Comparison of ENCODE assay signal across 19 cellular contexts in genomic region chr15:81357178-81357686, GRCh38. TPM values are rescaled to one million over a fixed set of nuclear protein-coding genes. Genes with fewer than 3 reads are reported as not detected.
A peak's percentile ranks its signal among the peaks of the same experiment; 100 is the strongest.
DNase-seq lines count a peak whose midpoint lies in the region; ATAC-seq and TF ChIP-seq lines count a peak whose summit lies in the region.
"Had no signal": no experiment of that assay in that cellular context is flagged by ENCODE, and none has a peak within 500 bp of the region (broad histone marks: within the 10 kb centered on the region; RNA-seq: fewer than 3 reads in every experiment).

No MANE protein-coding gene starts in this region.

- H3K9me3 ChIP-seq in liver (ENCODE audit: control insufficient read depth in 4 of 4, low read length in 3 of 4), result no peaks in the 10 kb centered on the region
- peaks cover 2% of the 10 kb centered on the region; the same call in 1 of the 2 replicates for H3K9me3 ChIP-seq in HAP-1
- H3K9me3 ChIP-seq: mucosa of descending colon, SJSA1 had no signal

- H3K4me1 Mint-ChIP-seq in effector memory CD8-positive, alpha-beta T cell (ENCODE audit: low read depth in 2 of 2), result no peaks in the 10 kb centered on the region
- H3K4me1 Mint-ChIP-seq: activated CD8-positive, alpha-beta memory T cell treated with anti-CD3 and anti-CD28 coated beads, Interleukin-2, amount 10 ng/mL, durations not matched to agents 7 days and 5 days; neural crest cell had no signal

- peak in 1 of 2 donors; percentile 58 for TF ChIP-seq RAD21 in liver (IDR thresholded peaks at IDR 0.05)

- peaks cover 16 to 30% of the 10 kb centered on the region in 2 donors for H3K27me3 Mint-ChIP-seq in effector memory CD8-positive, alpha-beta T cell

- H3K27me3 ChIP-seq in liver (ENCODE audit: control insufficient read depth in 4 of 4, insufficient read depth in 4 of 4, low read length in 3 of 4) (no peaks in the 10 kb centered on the region), HAP-1 (ENCODE audit: low read depth) (peaks cover 23% of the 10 kb centered on the region)
- H3K27me3 ChIP-seq: cardiac muscle cell, dorsolateral prefrontal cortex, SJSA1 had no signal

- no peaks in the 10 kb centered on the region for H3K9me3 Mint-ChIP-seq in effector memory CD8-positive, alpha-beta T cell
- H3K9me3 Mint-ChIP-seq: neural crest cell had no signal

- in situ Hi-C loops in astrocyte of the spinal cord (cut with HindIII; ENCODE audit: low sequenced_read_pairs), result no loop called here
- in situ Hi-C loops in HAP-1 (cut with MboI; ENCODE audit: low sequenced_read_pairs), result no loop called here

- no peak overlapping the region for H3K27ac Mint-ChIP-seq in effector memory CD8-positive, alpha-beta T cell
- H3K27ac Mint-ChIP-seq: activated CD8-positive, alpha-beta memory T cell treated with anti-CD3 and anti-CD28 coated beads, Interleukin-2, amount 10 ng/mL, durations not matched to agents 7 days and 5 days had no signal

- H3K27ac ChIP-seq in liver (ENCODE audit: low read depth in 1 of 2, low read length in 2 of 2), result no peak overlapping the region
- H3K27ac ChIP-seq: cardiac muscle cell, dorsolateral prefrontal cortex, SJSA1 had no signal

- TF ChIP-seq CTCF in GM12872 (IDR thresholded peaks at IDR 0.05; ENCODE audit: insufficient read depth, low read depth, low read length), result peak; percentile 38; the same call in 2 of the 3 replicates
- TF ChIP-seq CTCF in astrocyte of the spinal cord (IDR thresholded peaks at IDR 0.05; ENCODE audit: low read depth, low read length), result peak; percentile 5
- TF ChIP-seq CTCF in liver (IDR thresholded peaks at IDR 0.05; ENCODE audit: low read depth, low read length, missing input control), result peak; percentile 6

- no peak for ATAC-seq in effector memory CD8-positive, alpha-beta T cell (replicated peaks)
- ATAC-seq: activated CD8-positive, alpha-beta memory T cell treated with anti-CD3 and anti-CD28 coated beads, Interleukin-2, amount 10 ng/mL, durations not matched to agents 7 days and 5 days; esophagus mucosa; mucosa of descending colon had no signal

- DNase-seq in Jurkat, Clone E6-1 (ENCODE audit: low read depth, low spot score), result peak; percentile 8
- DNase-seq in astrocyte of the spinal cord (ENCODE audit: low read depth, low spot score) (no peak), HAP-1 (ENCODE audit: low spot score in 2 of 2) (no peak), GDM1 (lab: John Stamatoyannopoulos, UW) (no peak), amygdala (lab: John Stamatoyannopoulos, UW) (no peak)
- no peak for DNase-seq in effector memory CD8-positive, alpha-beta T cell
- DNase-seq: activated CD8-positive, alpha-beta memory T cell treated with anti-CD3 and anti-CD28 coated beads, Interleukin-2, amount 10 ng/mL, durations not matched to agents 7 days and 5 days; dorsolateral prefrontal cortex; mucosa of descending colon; NCI-H2171 treated with DMSO at 0.1 percent for 48 hours; NCI-H526 treated with DMSO at 0.1 percent for 48 hours; T-helper 2 cell had no signal

- H3K36me3 ChIP-seq in liver (ENCODE audit: control insufficient read depth in 4 of 4, insufficient read depth in 3 of 4, low read depth in 1 of 4, low read length in 3 of 4) (peaks cover 0 to 6% (median 2%) of the 10 kb centered on the region in 4 donors), HAP-1 (replicated peaks) (no peaks in the 10 kb centered on the region)
- H3K36me3 ChIP-seq: cardiac muscle cell, SJSA1 had no signal

- WGBS in liver, result 83% methylated on average over 6 of the region's 6 CpGs

- no peaks in the 10 kb centered on the region for H3K4me1 ChIP-seq in liver (ENCODE audit: control insufficient read depth in 4 of 4, insufficient read depth in 4 of 4, low read length in 3 of 4)
- no peaks in the 10 kb centered on the region for H3K4me1 ChIP-seq in HAP-1

- H3K4me3 ChIP-seq in Jurkat, Clone E6-1 (ENCODE audit: low read length), result no peak overlapping the region
- no peak overlapping the region for H3K4me3 ChIP-seq in astrocyte of the spinal cord (ENCODE audit: low read depth, low read length)
- H3K4me3 ChIP-seq in liver (ENCODE audit: low read depth in 1 of 3, low read length in 3 of 3), result no peak overlapping the region
- H3K4me3 ChIP-seq in HAP-1, result no peak overlapping the region
- H3K4me3 ChIP-seq: cardiac muscle cell, dorsolateral prefrontal cortex, mucosa of descending colon, SJSA1, smooth muscle cell had no signal

- no peak overlapping the region for H3K4me3 Mint-ChIP-seq in effector memory CD8-positive, alpha-beta T cell
- H3K4me3 Mint-ChIP-seq: activated CD8-positive, alpha-beta memory T cell treated with anti-CD3 and anti-CD28 coated beads, Interleukin-2, amount 10 ng/mL, durations not matched to agents 7 days and 5 days; neural crest cell had no signal

- no peaks in the 10 kb centered on the region for H3K36me3 Mint-ChIP-seq in effector memory CD8-positive, alpha-beta T cell (ENCODE audit: insufficient read depth)
- H3K36me3 Mint-ChIP-seq: activated CD8-positive, alpha-beta memory T cell treated with anti-CD3 and anti-CD28 coated beads, Interleukin-2, amount 10 ng/mL, durations not matched to agents 7 days and 5 days had no signal

- no peak overlapping the region for H3K9ac ChIP-seq in liver (ENCODE audit: low read depth in 1 of 2, low read length in 2 of 2)

TF ChIP-seq in liver, 16 proteins besides CTCF, POLR2A, EP300 and RAD21:
- TF ChIP-seq FOXA2 (IDR thresholded peaks at IDR 0.05) (no peak), ATF3 (IDR thresholded peaks at IDR 0.05) (no peak), SP1 (IDR thresholded peaks at IDR 0.05) (no peak), GABPA (IDR thresholded peaks at IDR 0.05 in 1 of 2, conservative IDR thresholded peaks at IDR 0.05 in 1 of 2) (no peak), YY1 (IDR thresholded peaks at IDR 0.05) (no peak), ZBTB33 (IDR thresholded peaks at IDR 0.05) (no peak), FOXA1 (IDR thresholded peaks at IDR 0.05) (no peak), JUND (IDR thresholded peaks at IDR 0.05) (no peak), REST (IDR thresholded peaks at IDR 0.05) (no peak), HNF4G (IDR thresholded peaks at IDR 0.05) (no peak), RXRA (IDR thresholded peaks at IDR 0.05) (no peak), NR2F2 (IDR thresholded peaks at IDR 0.05) (no peak)

RNA-seq across cellular contexts. Expression of gene TMC3, which starts 16.8 kb away (rescaled TPM):
- 0.28 TPM for polyA plus RNA-seq in Jurkat, Clone E6-1 (2012; ENCODE audit: insufficient read depth, insufficient read length)
- not detected for total RNA-seq in liver
- polyA plus RNA-seq in liver, result under 1 TPM; 0.02 to 0.13 TPM
- total RNA-seq: activated CD8-positive, alpha-beta memory T cell treated with anti-CD3 and anti-CD28 coated beads, Interleukin-2, amount 10 ng/mL, durations not matched to agents 7 days and 5 days; esophagus mucosa; neural crest cell; smooth muscle cell had no signal
- polyA plus RNA-seq: smooth muscle cell had no signal

RNA-seq across cellular contexts. Expression of gene STARD5, which starts 33.3 kb away (rescaled TPM):
- polyA plus RNA-seq in Jurkat, Clone E6-1 (2012; ENCODE audit: insufficient read depth, insufficient read length), result 7.6 TPM
- 10 to 100 TPM in 1 of 2 donors, 1 to 10 TPM in 1; 1.1 to 45.3 TPM for total RNA-seq in liver
- polyA plus RNA-seq in liver, result 10 to 100 TPM; 26.1 to 47.0 TPM
